ENCODE assay signal across 2 cellular contexts in the genomic region with DNA sequence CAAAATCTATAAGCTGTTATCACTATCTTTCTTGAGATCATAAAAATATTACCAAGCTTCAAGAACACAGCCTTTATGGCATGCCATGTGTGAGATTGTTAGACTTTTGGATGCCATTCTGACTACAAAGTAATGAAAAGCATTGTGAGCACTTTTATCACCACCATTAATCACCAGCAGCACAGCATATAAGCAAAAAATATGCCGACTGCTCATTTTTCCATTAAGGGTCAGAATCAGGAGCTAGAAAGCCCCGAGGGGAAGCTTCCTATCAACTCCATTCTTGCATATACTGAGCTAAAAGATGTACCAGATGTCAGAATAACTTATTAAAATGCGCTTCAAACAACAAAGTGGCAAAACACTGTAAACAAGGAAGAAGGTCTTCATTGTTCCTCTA.
TF ChIP-seq lines count a peak whose summit lies in the region.

No MANE protein-coding gene starts in this region.

TF ChIP-seq in HepG2, 621 proteins besides CTCF, POLR2A, EP300 and RAD21:
- peak; percentile 86 to 93 for TF ChIP-seq MAFK (conservative IDR thresholded peaks at IDR 0.05 in 1 of 2, IDR thresholded peaks at IDR 0.05 in 1 of 2; ENCODE audit: low read length in 2 of 2)
- peak; percentile 90 for TF ChIP-seq MAFF (IDR thresholded peaks at IDR 0.05; ENCODE audit: low read depth, low read length)
- no peak for TF ChIP-seq GABPA (IDR thresholded peaks at IDR 0.05; ENCODE audit: low read depth, low read length)
- no peak for TF ChIP-seq GABPA (CRISPR knock-in tag; IDR thresholded peaks at IDR 0.05; ENCODE audit: low read depth)
TF ChIP-seq in HepG2: peak in this region for 2.

TF ChIP-seq in endothelial cell of umbilical vein, 7 proteins besides CTCF, POLR2A, EP300 and RAD21:
- TF ChIP-seq JUN (IDR thresholded peaks at IDR 0.05; ENCODE audit: borderline replicate concordance, insufficient read depth, insufficient read length, low read depth) (no peak), EZH2 (IDR thresholded peaks at IDR 0.05; ENCODE audit: borderline replicate concordance, low read depth, low read length, severe bottlenecking) (no peak), GATA2 (IDR thresholded peaks at IDR 0.05; ENCODE audit: insufficient read depth, insufficient read length, low read depth, low read length) (no peak), POLR2AphosphoS5 (IDR thresholded peaks at IDR 0.05; ENCODE audit: insufficient read depth, low read depth, low read length) (no peak), FOS (IDR thresholded peaks at IDR 0.05; ENCODE audit: borderline replicate concordance, insufficient read depth, low read length) (no peak), MYC (IDR thresholded peaks at IDR 0.05; ENCODE audit: low read depth, low read length) (no peak)
- TF ChIP-seq, protein P1, sequence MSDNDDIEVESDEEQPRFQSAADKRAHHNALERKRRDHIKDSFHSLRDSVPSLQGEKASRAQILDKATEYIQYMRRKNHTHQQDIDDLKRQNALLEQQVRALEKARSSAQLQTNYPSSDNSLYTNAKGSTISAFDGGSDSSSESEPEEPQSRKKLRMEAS (IDR thresholded peaks at IDR 0.05; ENCODE audit: insufficient read depth, insufficient read length): no peak
